Comparison of ENCODE assay signal across 15 cellular contexts in the genomic region with DNA sequence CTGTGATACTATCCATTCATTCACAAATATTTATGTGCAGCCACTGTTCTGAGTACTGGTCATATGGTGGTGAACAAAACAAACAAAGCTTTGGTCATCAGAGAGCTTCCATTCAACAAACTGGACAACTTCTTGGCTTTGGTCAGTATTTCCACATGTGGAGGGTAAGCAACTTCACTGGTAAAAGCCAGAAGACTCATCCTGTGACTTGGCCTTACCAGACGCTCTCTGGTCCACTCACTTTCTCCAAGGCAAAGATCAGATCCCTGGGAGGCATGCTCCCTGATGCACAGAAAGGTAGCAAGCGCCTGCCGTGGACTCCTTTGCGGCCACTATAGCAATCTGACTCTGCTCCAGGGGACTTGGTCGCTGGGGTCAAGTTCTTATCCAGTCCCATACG.
DNase-seq lines count a peak whose midpoint lies in the region; ATAC-seq and TF ChIP-seq lines count a peak whose summit lies in the region.
"Had no signal": no experiment of that assay in that cellular context is flagged by ENCODE, and none has a peak within 500 bp of the region (broad histone marks: within the 10 kb centered on the region; RNA-seq: fewer than 3 reads in every experiment).

No MANE protein-coding gene starts in this region.

- intact Hi-C loops in PC-9 (cut with micrococcal nuclease; ENCODE audit: unreplicated experiment): no loop called here

- peaks cover 23% of the 10 kb centered on the region for H3K4me1 Mint-ChIP-seq in osteocyte (ENCODE audit: unreplicated experiment)

- POLR2A ChIA-PET in PC-9 (lab: Charles Lee; ENCODE audit: unreplicated experiment): no interaction called here

- H4K20me1 ChIP-seq in PC-9 (ENCODE audit: insufficient read depth) (no peaks in the 10 kb centered on the region), MM.1S (ENCODE audit: insufficient read depth, low read length) (no peaks in the 10 kb centered on the region)

- in situ Hi-C loops in KBM-7 (cut with MboI; ENCODE audit: low pct_unique_long_range_greater_than_20kb, low sequenced_read_pairs): no loop called here

- peak overlapping the region; percentile 84 for H3K27ac Mint-ChIP-seq in osteocyte (ENCODE audit: unreplicated experiment)

- H3K4me3 Mint-ChIP-seq in osteocyte (ENCODE audit: unreplicated experiment): no peak overlapping the region

- H3K4me1 ChIP-seq in PC-9 (replicated peaks; ENCODE audit: insufficient read depth) (peaks cover 40% of the 10 kb centered on the region), MM.1S (ENCODE audit: low read length) (no peaks in the 10 kb centered on the region)
- H3K4me1 ChIP-seq: BE2C had no signal

- H3K9me3 ChIP-seq in PC-9 (ENCODE audit: insufficient read depth, low read depth): no peaks in the 10 kb centered on the region
- no peaks in the 10 kb centered on the region for H3K9me3 ChIP-seq in MM.1S (replicated peaks; ENCODE audit: insufficient read depth, low read length)
- H3K9me3 ChIP-seq: BE2C, esophagus muscularis mucosa, stomach had no signal

- H3K27ac ChIP-seq in PC-9 (peak overlapping the region; percentile 72), MM.1S (ENCODE audit: low read length) (no peak overlapping the region)

- ATAC-seq in GM19467 (IDR thresholded peaks at IDR 0.05; ENCODE audit: unreplicated experiment): no peak

- no peaks in the 10 kb centered on the region for H3K9me2 ChIP-seq in PC-9 (ENCODE audit: insufficient read depth)
- H3K9me2 ChIP-seq in MM.1S (replicated peaks; ENCODE audit: insufficient read depth, low read length): no peaks in the 10 kb centered on the region

- H3K4me3 ChIP-seq in PC-9 (no peak overlapping the region; the same call in 1 of the 2 replicates), MM.1S (ENCODE audit: low read length) (no peak overlapping the region)
- H3K4me3 ChIP-seq: esophagus muscularis mucosa, stomach had no signal

- H3F3A ChIP-seq in PC-9 (ENCODE audit: insufficient read depth, low read depth) (peaks cover 28% of the 10 kb centered on the region), MM.1S (ENCODE audit: insufficient read depth, low read length) (no peaks in the 10 kb centered on the region)

- peaks cover 10% of the 10 kb centered on the region for H3K27me3 Mint-ChIP-seq in osteocyte (ENCODE audit: unreplicated experiment)

- H3K4me2 ChIP-seq in PC-9 (peak overlapping the region; percentile 67), MM.1S (ENCODE audit: low read depth, low read length) (no peak overlapping the region)

- no peaks in the 10 kb centered on the region for H3K9me3 Mint-ChIP-seq in osteocyte (ENCODE audit: unreplicated experiment)

- CTCF ChIA-PET in PC-9 (lab: Charles Lee): no interaction called here

- no peak overlapping the region for H3K9ac ChIP-seq in MM.1S (ENCODE audit: low read length)

- H2AFZ ChIP-seq in PC-9: no peak overlapping the region
- no peak overlapping the region for H2AFZ ChIP-seq in MM.1S (ENCODE audit: low read length)

- no peak for TF ChIP-seq CTCF in PC-9 (conservative IDR thresholded peaks at IDR 0.05)
- TF ChIP-seq CTCF in osteocyte (IDR thresholded peaks at IDR 0.05): no peak
- TF ChIP-seq CTCF in MM.1S (IDR thresholded peaks at IDR 0.05; ENCODE audit: low read length): no peak

- BruUV-seq in PC-9 (replicated peaks; lab: Mats Ljungman, UMichigan): no TSS peak

- no peaks in the 10 kb centered on the region for H3K79me2 ChIP-seq in PC-9 (ENCODE audit: low read depth)
- no peaks in the 10 kb centered on the region for H3K79me2 ChIP-seq in MM.1S (ENCODE audit: low read length)

- H3K36me3 ChIP-seq in PC-9 (ENCODE audit: low read depth): no peaks in the 10 kb centered on the region
- no peaks in the 10 kb centered on the region for H3K36me3 ChIP-seq in MM.1S (replicated peaks; ENCODE audit: insufficient read depth, low read length)
- H3K36me3 ChIP-seq: BE2C, esophagus muscularis mucosa, stomach had no signal

- no peaks in the 10 kb centered on the region for H3K36me3 Mint-ChIP-seq in osteocyte (ENCODE audit: unreplicated experiment)

- peak; percentile 68 for DNase-seq in AG20443 (ENCODE audit: low spot score)
- no peak for DNase-seq in PC-9
- DNase-seq in fibroblast of gingiva (ENCODE audit: low read depth): peak; percentile 94
- no peak for DNase-seq in osteocyte (ENCODE audit: extremely low spot score, unreplicated experiment)
- no peak for DNase-seq in KBM-7
- no peak for DNase-seq in MM.1S
- no peak for DNase-seq in DMS79 (lab: John Stamatoyannopoulos, UW)
- DNase-seq: BE2C, MV-4-11, NCI-H774, occipital lobe, Right ventricle myocardium superior, stomach had no signal

- H3K27me3 ChIP-seq in PC-9 (ENCODE audit: insufficient read depth, low read depth) (no peaks in the 10 kb centered on the region), MM.1S (replicated peaks; ENCODE audit: insufficient read depth, low read length) (no peaks in the 10 kb centered on the region)
- H3K27me3 ChIP-seq: BE2C, esophagus muscularis mucosa, stomach had no signal

Comparison
In these comparisons a context has a peak if more than half of its experiments do, and no peak if none do; other contexts are left out.
1. DNase-seq: peak in AG20443 (single experiment) and fibroblast of gingiva (single experiment); none in PC-9 (0 of 2), osteocyte (single experiment), KBM-7 (single experiment), MM.1S (single experiment) and DMS79 (single experiment).